ENCODE assay signal across 1 cellular context in genomic region chr18:49621851-49622351, GRCh38.
TF ChIP-seq lines count a peak whose summit lies in the region.

No MANE protein-coding gene starts in this region.

TF ChIP-seq in WTC11, 78 proteins besides CTCF, POLR2A, EP300 and RAD21 (continued from another document):
- TF ChIP-seq FOXK1 (CRISPR knock-in tag; IDR thresholded peaks at IDR 0.05) (no peak), CBFB (CRISPR knock-in tag; IDR thresholded peaks at IDR 0.05; ENCODE audit: low read depth) (no peak)
